In the genomic region with DNA sequence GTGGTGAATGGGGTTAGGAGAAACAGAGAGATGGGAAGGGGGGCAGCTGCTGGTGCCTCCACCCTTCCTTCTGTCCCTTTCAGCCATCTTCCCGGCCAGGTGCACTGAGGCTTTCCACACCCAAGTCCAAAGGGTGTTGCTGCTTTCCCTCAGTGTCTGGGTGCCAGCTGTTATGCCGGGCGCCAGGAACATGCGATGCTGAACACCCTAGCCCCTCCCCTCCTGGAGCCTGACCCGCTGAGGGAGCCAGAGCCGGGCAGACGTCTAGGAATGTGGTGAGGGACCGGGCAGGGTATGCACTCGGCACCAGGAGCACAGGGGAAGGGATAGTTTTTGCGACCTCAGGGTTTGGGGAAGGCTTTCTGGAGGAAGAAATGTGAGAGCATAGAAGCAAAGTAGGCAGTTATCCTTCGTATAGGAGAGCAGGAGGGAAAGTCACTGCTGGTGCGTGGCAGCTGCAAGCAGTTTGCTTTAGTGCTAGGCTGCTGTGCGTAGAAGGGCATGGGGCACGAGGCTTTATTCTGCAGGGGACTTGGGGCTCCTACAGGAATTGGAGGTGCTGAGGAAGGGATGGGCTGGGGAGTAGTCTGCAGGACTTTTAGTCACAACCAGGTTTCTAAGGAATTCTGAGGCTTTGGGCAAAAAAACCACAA, we compare ENCODE assay signal across 14 cellular contexts.
A peak's percentile ranks its signal among the peaks of the same experiment; 100 is the strongest.
DNase-seq lines count a peak whose midpoint lies in the region; ATAC-seq and TF ChIP-seq lines count a peak whose summit lies in the region.
"Had no signal": no experiment of that assay in that cellular context is flagged by ENCODE, and none has a peak within 500 bp of the region (broad histone marks: within the 10 kb centered on the region; RNA-seq: fewer than 3 reads in every experiment).

No MANE protein-coding gene starts in this region.

- DNase-seq in A673 (ENCODE audit: low spot score) (peak; percentile 51), GM03348 (ENCODE audit: low spot score) (peak; percentile 79), RPMI7951 (ENCODE audit: low read depth) (peak; percentile 66), hepatic stellate cell (ENCODE audit: low spot score) (peak; percentile 82)
- no peak for DNase-seq in NK-92 treated with Interleukin-12 subunit alpha and Interleukin-12 subunit beta, amount 100 ng/mL, for 24 hours (lab: John Stamatoyannopoulos, UW)
- no peak for DNase-seq in stimulated activated CD4-positive, alpha-beta T cell treated with anti-CD3 and anti-CD28 coated beads, Interleukin-15, amount 100 ng/mL, for 24 hours
- DNase-seq in stimulated activated effector memory CD8-positive, alpha-beta T cell treated with anti-CD3 and anti-CD28 coated beads, Interleukin-12 subunit alpha, Interleukin-12 subunit beta, amount 100 ng/mL, for 72 hours (ENCODE audit: low spot score in 2 of 2) = no peak
- DNase-seq: activated CD4-positive, alpha-beta T cell treated with anti-CD3 and anti-CD28 coated beads, Interleukin-2, amount 10 ng/mL, durations not matched to agents 7 days and 5 days; activated naive CD4-positive, alpha-beta T cell treated with anti-CD3 and anti-CD28 coated beads, Interleukin-2, amount 50 U/mL, for 16 hours; HCEC 1CT; KBM-7; uterus had no signal

- H3K36me3 ChIP-seq in A673 (ENCODE audit: insufficient read depth, low read length, poor library complexity, severe bottlenecking) = no peaks in the 10 kb centered on the region
- H3K36me3 ChIP-seq: uterus had no signal

- H3K27ac ChIP-seq in A673 (ENCODE audit: low read depth, low read length, poor library complexity, severe bottlenecking) = peak overlapping the region; percentile 66
- H3K27ac ChIP-seq: uterus had no signal

- intact Hi-C loops in A673 (cut with micrococcal nuclease; ENCODE audit: unreplicated experiment) = loop anchor here (5.0 to 10.0 kb wide), 2 partner anchors 302 to 599 kb away; no protein-coding TSS in a partner anchor

- no peaks in the 10 kb centered on the region for H3K4me1 Mint-ChIP-seq in stimulated activated effector memory CD8-positive, alpha-beta T cell treated with anti-CD3 and anti-CD28 coated beads, Interleukin-12 subunit alpha, Interleukin-12 subunit beta, amount 100 ng/mL, for 72 hours

- H3K36me3 Mint-ChIP-seq in stimulated activated effector memory CD8-positive, alpha-beta T cell treated with anti-CD3 and anti-CD28 coated beads, Interleukin-12 subunit alpha, Interleukin-12 subunit beta, amount 100 ng/mL, for 72 hours = no peaks in the 10 kb centered on the region

- H3K4me3 Mint-ChIP-seq in stimulated activated effector memory CD8-positive, alpha-beta T cell treated with anti-CD3 and anti-CD28 coated beads, Interleukin-12 subunit alpha, Interleukin-12 subunit beta, amount 100 ng/mL, for 72 hours = no peak overlapping the region
- H3K4me3 Mint-ChIP-seq: activated CD4-positive, alpha-beta T cell treated with anti-CD3 and anti-CD28 coated beads, Interleukin-2, amount 10 ng/mL, durations not matched to agents 7 days and 5 days; dendritic cell treated with granulocyte-macrophage colony-stimulating factor and Interleukin-4, amounts not matched to agents 40 ng/mL and 50 ng/mL, for 4 days had no signal

- no peak for ATAC-seq in GM21528 (IDR thresholded peaks at IDR 0.05; ENCODE audit: low FRiP score, unreplicated experiment)
- ATAC-seq in stimulated activated effector memory CD8-positive, alpha-beta T cell treated with anti-CD3 and anti-CD28 coated beads, Interleukin-12 subunit alpha, Interleukin-12 subunit beta, amount 100 ng/mL, for 72 hours = no peak

- TF ChIP-seq CTCF in A673 (conservative IDR thresholded peaks at IDR 0.05; ENCODE audit: low read depth, low read length) = no peak

- peak overlapping the region; percentile 44 for H3K4me3 ChIP-seq in A673 (ENCODE audit: low read depth, low read length, poor library complexity, severe bottlenecking)
- H3K4me3 ChIP-seq: uterus had no signal

- POLR2A ChIA-PET in A673 (lab: Charles Lee; ENCODE audit: low non-redundant PET) = no interaction called here

- no peaks in the 10 kb centered on the region for H3K9me3 ChIP-seq in A673 (ENCODE audit: low read depth, low read length, poor library complexity, severe bottlenecking)
- H3K9me3 ChIP-seq: uterus had no signal

- H3K27me3 ChIP-seq in A673 (replicated peaks; ENCODE audit: insufficient read depth, low read depth, low read length, poor library complexity) = no peaks in the 10 kb centered on the region
- H3K27me3 ChIP-seq: uterus had no signal

- H3K9me3 Mint-ChIP-seq in stimulated activated effector memory CD8-positive, alpha-beta T cell treated with anti-CD3 and anti-CD28 coated beads, Interleukin-12 subunit alpha, Interleukin-12 subunit beta, amount 100 ng/mL, for 72 hours = no peaks in the 10 kb centered on the region
- H3K9me3 Mint-ChIP-seq: activated CD4-positive, alpha-beta T cell treated with anti-CD3 and anti-CD28 coated beads, Interleukin-2, amount 10 ng/mL, durations not matched to agents 7 days and 5 days; dendritic cell treated with granulocyte-macrophage colony-stimulating factor and Interleukin-4, amounts not matched to agents 40 ng/mL and 50 ng/mL, for 4 days had no signal

- H3K4me1 ChIP-seq in A673 (ENCODE audit: insufficient read depth, low read length, poor library complexity, severe bottlenecking) = peaks cover 21% of the 10 kb centered on the region
- H3K4me1 ChIP-seq: uterus had no signal

- no peak overlapping the region for H3K27ac Mint-ChIP-seq in stimulated activated effector memory CD8-positive, alpha-beta T cell treated with anti-CD3 and anti-CD28 coated beads, Interleukin-12 subunit alpha, Interleukin-12 subunit beta, amount 100 ng/mL, for 72 hours
- H3K27ac Mint-ChIP-seq: activated CD4-positive, alpha-beta T cell treated with anti-CD3 and anti-CD28 coated beads, Interleukin-2, amount 10 ng/mL, durations not matched to agents 7 days and 5 days; dendritic cell treated with granulocyte-macrophage colony-stimulating factor and Interleukin-4, amounts not matched to agents 40 ng/mL and 50 ng/mL, for 4 days had no signal

- CTCF ChIA-PET in A673 (lab: Charles Lee) = no interaction called here

- no TSS peak for BruUV-seq in A673 (replicated peaks; lab: Mats Ljungman, UMichigan)

Comparison
In these comparisons a context has a peak if more than half of its experiments do, and no peak if none do; other contexts are left out.
1. DNase-seq: peak in A673 (single experiment), GM03348 (single experiment), RPMI7951 (single experiment) and hepatic stellate cell (single experiment); none in NK-92 treated with Interleukin-12 subunit alpha and Interleukin-12 subunit beta, amount 100 ng/mL, for 24 hours (single experiment), stimulated activated CD4-positive, alpha-beta T cell treated with anti-CD3 and anti-CD28 coated beads, Interleukin-15, amount 100 ng/mL, for 24 hours (single experiment) and stimulated activated effector memory CD8-positive, alpha-beta T cell treated with anti-CD3 and anti-CD28 coated beads, Interleukin-12 subunit alpha, Interleukin-12 subunit beta, amount 100 ng/mL, for 72 hours (0 of 2).